In the genomic region with DNA sequence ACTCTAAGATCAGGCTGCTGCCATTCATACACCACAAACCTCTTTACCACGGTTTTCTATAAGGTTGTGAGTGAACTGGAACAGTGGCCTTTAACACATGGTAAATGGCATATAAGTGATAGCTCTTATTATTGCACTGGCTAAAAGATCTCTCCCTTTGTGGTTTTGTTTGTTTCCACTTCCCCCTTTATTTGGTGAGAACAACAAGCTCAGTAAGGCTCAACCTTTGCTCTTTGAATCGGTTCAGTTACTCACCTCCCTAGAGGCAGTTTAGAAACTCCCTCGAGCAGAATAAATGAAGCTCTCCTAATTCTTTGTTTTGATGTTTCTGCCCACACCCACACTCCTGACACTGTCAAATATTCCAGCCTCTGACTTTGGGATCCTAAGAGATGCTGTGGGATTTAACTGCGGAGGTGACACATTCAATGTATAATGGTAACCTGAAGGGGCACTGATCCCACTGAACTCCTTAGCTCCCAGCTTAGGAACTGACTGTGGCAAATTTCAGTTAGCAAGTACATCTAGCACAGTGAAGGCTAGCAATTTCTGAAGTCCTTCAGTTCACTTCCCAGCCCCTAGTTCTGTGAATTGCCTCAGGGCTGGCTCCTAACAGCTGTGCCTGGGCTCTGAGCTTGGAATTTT, we compare ENCODE assay signal across 1 cellular context.
TF ChIP-seq lines count a peak whose summit lies in the region.

No MANE protein-coding gene starts in this region.

TF ChIP-seq in WTC11, 78 proteins besides CTCF, POLR2A, EP300 and RAD21 (continued from another document):
- TF ChIP-seq, protein P1, sequence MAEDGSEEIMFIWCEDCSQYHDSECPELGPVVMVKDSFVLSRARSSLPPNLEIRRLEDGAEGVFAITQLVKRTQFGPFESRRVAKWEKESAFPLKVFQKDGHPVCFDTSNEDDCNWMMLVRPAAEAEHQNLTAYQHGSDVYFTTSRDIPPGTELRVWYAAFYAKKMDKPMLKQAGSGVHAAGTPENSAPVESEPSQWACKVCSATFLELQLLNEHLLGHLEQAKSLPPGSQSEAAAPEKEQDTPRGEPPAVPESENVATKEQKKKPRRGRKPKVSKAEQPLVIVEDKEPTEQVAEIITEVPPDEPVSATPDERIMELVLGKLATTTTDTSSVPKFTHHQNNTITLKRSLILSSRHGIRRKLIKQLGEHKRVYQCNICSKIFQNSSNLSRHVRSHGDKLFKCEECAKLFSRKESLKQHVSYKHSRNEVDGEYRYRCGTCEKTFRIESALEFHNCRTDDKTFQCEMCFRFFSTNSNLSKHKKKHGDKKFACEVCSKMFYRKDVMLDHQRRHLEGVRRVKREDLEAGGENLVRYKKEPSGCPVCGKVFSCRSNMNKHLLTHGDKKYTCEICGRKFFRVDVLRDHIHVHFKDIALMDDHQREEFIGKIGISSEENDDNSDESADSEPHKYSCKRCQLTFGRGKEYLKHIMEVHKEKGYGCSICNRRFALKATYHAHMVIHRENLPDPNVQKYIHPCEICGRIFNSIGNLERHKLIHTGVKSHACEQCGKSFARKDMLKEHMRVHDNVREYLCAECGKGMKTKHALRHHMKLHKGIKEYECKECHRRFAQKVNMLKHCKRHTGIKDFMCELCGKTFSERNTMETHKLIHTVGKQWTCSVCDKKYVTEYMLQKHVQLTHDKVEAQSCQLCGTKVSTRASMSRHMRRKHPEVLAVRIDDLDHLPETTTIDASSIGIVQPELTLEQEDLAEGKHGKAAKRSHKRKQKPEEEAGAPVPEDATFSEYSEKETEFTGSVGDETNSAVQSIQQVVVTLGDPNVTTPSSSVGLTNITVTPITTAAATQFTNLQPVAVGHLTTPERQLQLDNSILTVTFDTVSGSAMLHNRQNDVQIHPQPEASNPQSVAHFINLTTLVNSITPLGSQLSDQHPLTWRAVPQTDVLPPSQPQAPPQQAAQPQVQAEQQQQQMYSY (CRISPR knock-in tag; IDR thresholded peaks at IDR 0.05) = no peak
- TF ChIP-seq ZNF317 (CRISPR knock-in tag; IDR thresholded peaks at IDR 0.05; ENCODE audit: borderline replicate concordance, low read depth) = no peak
TF ChIP-seq in WTC11: peak in this region for 0.
